In the genomic region with DNA sequence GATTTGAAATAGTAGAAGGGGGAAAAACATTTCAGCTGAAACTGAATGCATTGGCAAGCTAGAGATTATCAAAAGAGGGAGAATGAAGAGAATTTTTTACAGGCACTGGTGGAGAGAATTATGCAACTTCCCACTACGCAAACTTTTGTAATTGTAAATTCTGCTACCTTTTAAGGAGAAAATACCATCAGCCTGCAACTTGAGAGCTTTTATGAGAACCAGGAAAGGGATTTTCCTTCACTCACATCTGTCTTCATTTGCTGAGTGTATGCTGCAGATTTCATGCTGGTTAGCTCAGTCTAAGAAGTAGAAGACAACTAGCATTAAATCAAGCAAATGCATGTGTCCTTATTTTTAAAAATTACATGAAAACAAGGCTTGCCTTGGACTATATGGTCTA, we compare ENCODE assay signal across 12 cellular contexts. TPM values are rescaled to one million over a fixed set of nuclear protein-coding genes. Genes with fewer than 3 reads are reported as not detected.
A peak's percentile ranks its signal among the peaks of the same experiment; 100 is the strongest.
DNase-seq lines count a peak whose midpoint lies in the region; ATAC-seq and TF ChIP-seq lines count a peak whose summit lies in the region.
"Had no signal": no experiment of that assay in that cellular context is flagged by ENCODE, and none has a peak within 500 bp of the region (broad histone marks: within the 10 kb centered on the region; RNA-seq: fewer than 3 reads in every experiment).

No MANE protein-coding gene starts in this region.

- POLR2A ChIA-PET in CD4-positive, alpha-beta T cell (lab: Charles Lee) = no interaction called here

- in situ Hi-C loops in GM13976 (cut with MboI; ENCODE audit: low sequenced_read_pairs, unreplicated experiment) = no loop called here

- H3K27me3 Mint-ChIP-seq in CD4-positive, alpha-beta T cell = peaks cover 11% of the 10 kb centered on the region

- no peaks in the 10 kb centered on the region for H3K36me3 Mint-ChIP-seq in CD4-positive, alpha-beta T cell (ENCODE audit: low read depth)
- H3K36me3 Mint-ChIP-seq: activated naive CD8-positive, alpha-beta T cell had no signal

- DNase-seq in M059J (ENCODE audit: low read depth) = peak; percentile 57
- no peak for DNase-seq in mucosa of descending colon
- no peak for DNase-seq in tibial nerve (ENCODE audit: low spot score in 2 of 2)
- no peak for DNase-seq in NCI-H526 (lab: John Stamatoyannopoulos, UW)
- DNase-seq in CD4-positive, alpha-beta T cell = no peak
- DNase-seq in stimulated activated naive CD4-positive, alpha-beta T cell treated with Interleukin-2 at 50 U/mL for 16 hours (lab: John Stamatoyannopoulos, UW) = no peak
- DNase-seq in GM13976 (ENCODE audit: low spot score) = no peak
- DNase-seq: activated CD4-positive, alpha-beta T cell treated with anti-CD3 and anti-CD28 coated beads, Interleukin-2, amount 10 ng/mL, durations not matched to agents 24 days and 14 days; naive thymus-derived CD8-positive, alpha-beta T cell; NCI-H1092 had no signal

- peak overlapping the region; percentile 68 for H3K27ac ChIP-seq in duodenal mucosa (ENCODE audit: low read depth, low read length)
- peak overlapping the region; percentile 31 to 86 (median 82) for H3K27ac ChIP-seq in tibial nerve
- H3K27ac ChIP-seq in CD4-positive, alpha-beta T cell (ENCODE audit: low read depth, low read length) = no peak overlapping the region

- TF ChIP-seq CTCF in mucosa of descending colon (IDR thresholded peaks at IDR 0.05) (no peak), tibial nerve (IDR thresholded peaks at IDR 0.05) (no peak), GM13976 (IDR thresholded peaks at IDR 0.05; ENCODE audit: borderline replicate concordance, control extremely low read depth, extremely low read depth, insufficient read depth, missing control alignments) (no peak)
- TF ChIP-seq CTCF in CD4-positive, alpha-beta T cell (IDR thresholded peaks at IDR 0.05) = no peak

- no peaks in the 10 kb centered on the region for H3K9me3 Mint-ChIP-seq in CD4-positive, alpha-beta T cell
- H3K9me3 Mint-ChIP-seq: activated CD4-positive, alpha-beta T cell treated with anti-CD3 and anti-CD28 coated beads, Interleukin-2, amount 10 ng/mL, durations not matched to agents 24 days and 14 days had no signal

- peak in 1 of 2 donors; percentile 55 for TF ChIP-seq EP300 in tibial nerve (IDR thresholded peaks at IDR 0.05)

- H3K4me1 Mint-ChIP-seq in CD4-positive, alpha-beta T cell (ENCODE audit: low read depth) = no peaks in the 10 kb centered on the region
- H3K4me1 Mint-ChIP-seq: activated CD4-positive, alpha-beta T cell treated with anti-CD3 and anti-CD28 coated beads, Interleukin-2, amount 10 ng/mL, durations not matched to agents 24 days and 14 days; naive thymus-derived CD8-positive, alpha-beta T cell had no signal

- no peaks in the 10 kb centered on the region for H3K9me3 ChIP-seq in duodenal mucosa (ENCODE audit: control insufficient read depth in 1 of 2, low read length in 2 of 2)
- H3K9me3 ChIP-seq in mucosa of descending colon = peaks cover 5% of the 10 kb centered on the region
- no peaks in the 10 kb centered on the region for H3K9me3 ChIP-seq in tibial nerve
- no peaks in the 10 kb centered on the region for H3K9me3 ChIP-seq in CD4-positive, alpha-beta T cell (ENCODE audit: control insufficient read depth, low read length)

- H3K4me3 ChIP-seq in duodenal mucosa (ENCODE audit: low read depth in 1 of 2, low read length in 2 of 2) (no peak overlapping the region), mucosa of descending colon (no peak overlapping the region), tibial nerve (no peak overlapping the region)

- H3K27ac Mint-ChIP-seq in CD4-positive, alpha-beta T cell = no peak overlapping the region
- H3K27ac Mint-ChIP-seq: activated CD4-positive, alpha-beta T cell treated with anti-CD3 and anti-CD28 coated beads, Interleukin-2, amount 10 ng/mL, durations not matched to agents 24 days and 14 days; activated naive CD8-positive, alpha-beta T cell; naive thymus-derived CD8-positive, alpha-beta T cell had no signal

- H3K27me3 ChIP-seq in duodenal mucosa (ENCODE audit: control insufficient read depth in 1 of 2, insufficient read depth in 2 of 2, low read length in 2 of 2) = no peaks in the 10 kb centered on the region
- H3K27me3 ChIP-seq in tibial nerve = no peaks in the 10 kb centered on the region
- no peaks in the 10 kb centered on the region for H3K27me3 ChIP-seq in CD4-positive, alpha-beta T cell (ENCODE audit: control insufficient read depth, insufficient read depth, low read length)

- intact Hi-C loops in mucosa of descending colon (cut with DNase I, micrococcal nuclease) = no loop called here
- intact Hi-C loops in CD4-positive, alpha-beta T cell (cut with DNase I, micrococcal nuclease) = no loop called here

- WGBS in tibial nerve, 2 donors = 42 to 52% methylated on average over 1 of the region's 1 CpG

- H3K36me3 ChIP-seq in duodenal mucosa (ENCODE audit: control insufficient read depth in 1 of 2, insufficient read depth in 2 of 2, low read length in 2 of 2) (no peaks in the 10 kb centered on the region), mucosa of descending colon (ENCODE audit: low read depth) (no peaks in the 10 kb centered on the region), tibial nerve (no peaks in the 10 kb centered on the region)

- H3K4me3 Mint-ChIP-seq in CD4-positive, alpha-beta T cell = no peak overlapping the region
- H3K4me3 Mint-ChIP-seq: activated CD4-positive, alpha-beta T cell treated with anti-CD3 and anti-CD28 coated beads, Interleukin-2, amount 10 ng/mL, durations not matched to agents 24 days and 14 days; activated naive CD8-positive, alpha-beta T cell; naive thymus-derived CD8-positive, alpha-beta T cell had no signal

- peak in 1 of 2 donors; percentile 31 for TF ChIP-seq POLR2A in tibial nerve (IDR thresholded peaks at IDR 0.05)

- H3K4me1 ChIP-seq in duodenal mucosa (ENCODE audit: control insufficient read depth in 1 of 2, insufficient read depth in 2 of 2, low read length in 2 of 2) (no peaks in the 10 kb centered on the region), mucosa of descending colon (ENCODE audit: low read depth) (no peaks in the 10 kb centered on the region), tibial nerve (peaks cover 0 to 57% (median 8%) of the 10 kb centered on the region in 4 donors)

- peak; percentile 16 for ATAC-seq in mucosa of descending colon
- ATAC-seq in CD4-positive, alpha-beta T cell (ENCODE audit: poor library complexity) = no peak
- ATAC-seq: naive thymus-derived CD8-positive, alpha-beta T cell had no signal

- H3K9ac ChIP-seq in duodenal mucosa (ENCODE audit: low read depth in 1 of 2, low read length in 2 of 2) = no peak overlapping the region

- CTCF ChIA-PET in CD4-positive, alpha-beta T cell (lab: Charles Lee) = no interaction called here

RNA-seq across cellular contexts. Expression of a gene that starts 43.7 kb away (rescaled TPM):
- total RNA-seq in M059J (2014; rRNA removed; shearing (Covaris generic)) = 58.6 and 94.4 TPM in 2 replicates
- 10 to 100 TPM in 2 of 3 donors, 1 to 10 TPM in 1; 5.2 to 59.3 (median 43.9) TPM for total RNA-seq in mucosa of descending colon
- total RNA-seq in tibial nerve = 100 to 1,000 TPM; 232 to 412 (median 327) TPM
- under 1 TPM; 0.08 to 0.25 TPM for total RNA-seq in CD4-positive, alpha-beta T cell
- total RNA-seq: naive thymus-derived CD8-positive, alpha-beta T cell had no signal

Comparison
In these comparisons a context has a peak if more than half of its experiments do, and no peak if none do; other contexts are left out.
1. RNA of a gene that starts 43.7 kb away (total RNA-seq): 232 to 412 TPM in tibial nerve, 58.6 to 94.4 TPM in M059J and 5.2 to 59.3 TPM in mucosa of descending colon; 0.08 to 0.25 TPM in CD4-positive, alpha-beta T cell; every median in the first group is over 4 times any median in the second.